2 cellular contexts compared by ENCODE assay signal in genomic region chr15:47404877-47405276, GRCh38.
TF ChIP-seq lines count a peak whose summit lies in the region.

No MANE protein-coding gene starts in this region.

TF ChIP-seq in GM23338, 12 proteins besides CTCF, POLR2A, EP300 and RAD21:
- TF ChIP-seq ZNF462 (CRISPR knock-in tag; IDR thresholded peaks at IDR 0.05) (no peak), JUNB (IDR thresholded peaks at IDR 0.05; ENCODE audit: unreplicated experiment) (no peak), NANOG (IDR thresholded peaks at IDR 0.05; ENCODE audit: borderline replicate concordance) (no peak), ZNF114 (CRISPR knock-in tag; IDR thresholded peaks at IDR 0.05) (no peak), ZNF331 (CRISPR knock-in tag; IDR thresholded peaks at IDR 0.05; ENCODE audit: low read depth) (no peak), CREB1 (CRISPR knock-in tag; IDR thresholded peaks at IDR 0.05; ENCODE audit: low read depth) (no peak), EZH2 (IDR thresholded peaks at IDR 0.05; ENCODE audit: low read depth, unreplicated experiment) (no peak)
- TF ChIP-seq, protein P1, sequence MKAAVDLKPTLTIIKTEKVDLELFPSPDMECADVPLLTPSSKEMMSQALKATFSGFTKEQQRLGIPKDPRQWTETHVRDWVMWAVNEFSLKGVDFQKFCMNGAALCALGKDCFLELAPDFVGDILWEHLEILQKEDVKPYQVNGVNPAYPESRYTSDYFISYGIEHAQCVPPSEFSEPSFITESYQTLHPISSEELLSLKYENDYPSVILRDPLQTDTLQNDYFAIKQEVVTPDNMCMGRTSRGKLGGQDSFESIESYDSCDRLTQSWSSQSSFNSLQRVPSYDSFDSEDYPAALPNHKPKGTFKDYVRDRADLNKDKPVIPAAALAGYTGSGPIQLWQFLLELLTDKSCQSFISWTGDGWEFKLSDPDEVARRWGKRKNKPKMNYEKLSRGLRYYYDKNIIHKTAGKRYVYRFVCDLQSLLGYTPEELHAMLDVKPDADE (IDR thresholded peaks at IDR 0.05): no peak
TF ChIP-seq in GM23338: peak in this region for 0.

TF ChIP-seq in WTC11, 78 proteins besides CTCF, POLR2A, EP300 and RAD21 (continued from another document):
- no peak for TF ChIP-seq ZSCAN18 (CRISPR knock-in tag; IDR thresholded peaks at IDR 0.05)
- TF ChIP-seq NR2C2 (CRISPR knock-in tag; IDR thresholded peaks at IDR 0.05): no peak
- TF ChIP-seq ZBTB21 (CRISPR knock-in tag; IDR thresholded peaks at IDR 0.05; ENCODE audit: borderline replicate concordance): no peak
- no peak for TF ChIP-seq ZNF532 (CRISPR knock-in tag; IDR thresholded peaks at IDR 0.05; ENCODE audit: borderline replicate concordance)
- TF ChIP-seq ZNF317 (CRISPR knock-in tag; IDR thresholded peaks at IDR 0.05; ENCODE audit: borderline replicate concordance, low read depth): no peak
- no peak for TF ChIP-seq E2F1 (CRISPR knock-in tag; IDR thresholded peaks at IDR 0.05)
- no peak for TF ChIP-seq EMX1 (CRISPR knock-in tag; IDR thresholded peaks at IDR 0.05)
- TF ChIP-seq IRF2 (CRISPR knock-in tag; IDR thresholded peaks at IDR 0.05; ENCODE audit: borderline replicate concordance, low read depth): no peak
- no peak for TF ChIP-seq E2F5 (CRISPR knock-in tag; IDR thresholded peaks at IDR 0.05)
- TF ChIP-seq ATF3 (CRISPR knock-in tag; conservative IDR thresholded peaks at IDR 0.05): no peak
- TF ChIP-seq, protein P2, sequence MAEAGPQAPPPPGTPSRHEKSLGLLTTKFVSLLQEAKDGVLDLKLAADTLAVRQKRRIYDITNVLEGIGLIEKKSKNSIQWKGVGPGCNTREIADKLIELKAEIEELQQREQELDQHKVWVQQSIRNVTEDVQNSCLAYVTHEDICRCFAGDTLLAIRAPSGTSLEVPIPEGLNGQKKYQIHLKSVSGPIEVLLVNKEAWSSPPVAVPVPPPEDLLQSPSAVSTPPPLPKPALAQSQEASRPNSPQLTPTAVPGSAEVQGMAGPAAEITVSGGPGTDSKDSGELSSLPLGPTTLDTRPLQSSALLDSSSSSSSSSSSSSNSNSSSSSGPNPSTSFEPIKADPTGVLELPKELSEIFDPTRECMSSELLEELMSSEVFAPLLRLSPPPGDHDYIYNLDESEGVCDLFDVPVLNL (CRISPR knock-in tag; IDR thresholded peaks at IDR 0.05; ENCODE audit: borderline replicate concordance, low read depth): no peak
- TF ChIP-seq MLX (CRISPR knock-in tag; IDR thresholded peaks at IDR 0.05): no peak
